ENCODE assay signal across 24 cellular contexts in genomic region chr4:87717276-87718031, GRCh38.
DNase-seq lines count a peak whose midpoint lies in the region; ATAC-seq and TF ChIP-seq lines count a peak whose summit lies in the region.
"Had no signal": no experiment of that assay in that cellular context is flagged by ENCODE, and none has a peak within 500 bp of the region (broad histone marks: within the 10 kb centered on the region; RNA-seq: fewer than 3 reads in every experiment).

No MANE protein-coding gene starts in this region.

- intact Hi-C loops in left cardiac atrium (cut with DNase I) (no loop called here), sciatic nerve (cut with DNase I) (no loop called here)

- H3K36me3 ChIP-seq in brain microvascular endothelial cell (replicated peaks): no peaks in the 10 kb centered on the region
- H3K36me3 ChIP-seq: HAP-1 had no signal

- no peaks in the 10 kb centered on the region for H3K27me3 ChIP-seq in brain microvascular endothelial cell (replicated peaks)

- H3K4me3 ChIP-seq in brain microvascular endothelial cell (ENCODE audit: low read depth, low read length): no peak overlapping the region
- H3K4me3 ChIP-seq: coronary artery, HAP-1 had no signal

- peak; percentile 6 for DNase-seq in NCI-H226
- DNase-seq in brain microvascular endothelial cell: peak; percentile 49
- DNase-seq in left cardiac atrium: no peak
- no peak for DNase-seq in sciatic nerve (ENCODE audit: low spot score)
- no peak for DNase-seq in activated CD4-positive, CD25-positive, alpha-beta regulatory T cell (lab: John Stamatoyannopoulos, UW)
- no peak for DNase-seq in NCI-H1930 (lab: John Stamatoyannopoulos, UW)
- no peak for DNase-seq in GM03348 (ENCODE audit: low spot score)
- DNase-seq: activated CD4-positive, alpha-beta T cell treated with anti-CD3 and anti-CD28 coated beads, Interleukin-2, amount 50 U/mL, for 4 hours; activated CD8-positive, alpha-beta memory T cell treated with anti-CD3 and anti-CD28 coated beads, Interleukin-2, amount 50 U/mL, for 4 hours; C1 segment of cervical spinal cord; Calu3; glutamatergic neuron; naive thymus-derived CD4-positive, alpha-beta T cell; NCI-H1694; NCI-H774; occipital lobe; stimulated activated CD8-positive, alpha-beta memory T cell treated with anti-CD3 and anti-CD28 coated beads, Interleukin-4, amount 100 ng/mL, for 48 hours; T-helper 9 cell; trophoblast cell had no signal

- ATAC-seq in left cardiac atrium (peak; percentile 54 to 81), sciatic nerve (peak; percentile 89), GM19455 (IDR thresholded peaks at IDR 0.05; ENCODE audit: unreplicated experiment) (no peak)
- ATAC-seq: activated naive CD4-positive, alpha-beta T cell treated with anti-CD3 and anti-CD28 coated beads, Interleukin-2, amount 50 U/mL, for 72 hours; activated T-helper 17 cell treated with anti-CD3 and anti-CD28 coated beads, Interleukin-2, amount 50 U/mL, for 72 hours; naive thymus-derived CD4-positive, alpha-beta T cell had no signal

- TF ChIP-seq CTCF in brain microvascular endothelial cell (IDR thresholded peaks at IDR 0.05; ENCODE audit: low read depth, low read length, missing control alignments): no peak

- peak overlapping the region; percentile 36 for H3K27ac ChIP-seq in brain microvascular endothelial cell

- in situ Hi-C loops in brain microvascular endothelial cell (cut with HindIII; ENCODE audit: low pct_ligation_motif_present, low sequenced_read_pairs): no loop called here

Comparison
In these comparisons a context has a peak if more than half of its experiments do, and no peak if none do; other contexts are left out.
1. DNase-seq: peak in NCI-H226 (single experiment) and brain microvascular endothelial cell (single experiment); none in left cardiac atrium (single experiment), sciatic nerve (single experiment), activated CD4-positive, CD25-positive, alpha-beta regulatory T cell (0 of 4), NCI-H1930 (0 of 2) and GM03348 (single experiment).